Comparison of ENCODE assay signal across 20 cellular contexts in genomic region chr5:4294878-4295277, GRCh38.
DNase-seq lines count a peak whose midpoint lies in the region; ATAC-seq and TF ChIP-seq lines count a peak whose summit lies in the region.
"Had no signal": no experiment of that assay in that cellular context is flagged by ENCODE, and none has a peak within 500 bp of the region (broad histone marks: within the 10 kb centered on the region; RNA-seq: fewer than 3 reads in every experiment).

No MANE protein-coding gene starts in this region.

- intact Hi-C loops in ascending aorta (cut with DNase I), result no loop called here

- TF ChIP-seq CTCF in lung (IDR thresholded peaks at IDR 0.05; ENCODE audit: control extremely low read depth, extremely low read depth), result no peak
- TF ChIP-seq CTCF in ascending aorta (IDR thresholded peaks at IDR 0.05), result no peak

- H3K36me3 ChIP-seq in lung (ENCODE audit: control insufficient read depth in 2 of 2, insufficient read depth in 2 of 2, low read length in 2 of 2), result no peaks in the 10 kb centered on the region
- H3K36me3 ChIP-seq in ascending aorta, result no peaks in the 10 kb centered on the region

- WGBS in lung, 2 donors, result 60 to 79% methylated on average over 9 of the region's 9 CpGs

- no peak overlapping the region for H3K4me3 ChIP-seq in lung
- no peak overlapping the region for H3K4me3 ChIP-seq in ascending aorta
- H3K4me3 ChIP-seq: A549, GM23248, SK-N-MC had no signal

- H3K27me3 ChIP-seq in lung (ENCODE audit: control insufficient read depth, insufficient read depth), result no peaks in the 10 kb centered on the region
- no peaks in the 10 kb centered on the region for H3K27me3 ChIP-seq in ascending aorta

- no peak overlapping the region for H3K27ac ChIP-seq in lung (ENCODE audit: low read depth in 1 of 2, low read length in 1 of 2)
- no peak overlapping the region for H3K27ac ChIP-seq in ascending aorta
- H3K27ac ChIP-seq: A549, GM23248, RWPE1, SK-N-MC had no signal

- ATAC-seq in lung (ENCODE audit: insufficient read depth, low FRiP score), result no peak
- ATAC-seq: A549 had no signal

- peaks cover 0 to 4% of the 10 kb centered on the region in 2 donors for H3K9me3 ChIP-seq in lung (ENCODE audit: control insufficient read depth in 2 of 2, insufficient read depth in 1 of 2, low read length in 1 of 2)
- H3K9me3 ChIP-seq in ascending aorta, result no peaks in the 10 kb centered on the region
- H3K9me3 ChIP-seq: A549 had no signal

- peak; percentile 67 for DNase-seq in MV-4-11 (lab: John Stamatoyannopoulos, UW)
- DNase-seq in NCI-H82 (lab: John Stamatoyannopoulos, UW), result peak; percentile 75
- peak; percentile 43 for DNase-seq in lung (ENCODE audit: low spot score)
- DNase-seq in GF-D8 (lab: John Stamatoyannopoulos, UW), result no peak
- no peak for DNase-seq in hippocampal formation (lab: John Stamatoyannopoulos, UW)
- DNase-seq in ascending aorta (ENCODE audit: low spot score in 2 of 2), result no peak
- no peak for DNase-seq in stimulated activated naive CD4-positive, alpha-beta T cell treated with Interleukin-2 at 50 U/mL for 16 hours (lab: John Stamatoyannopoulos, UW)
- DNase-seq: DMS79, GM23248, HCEC 1CT, KG1, NCI-H1105, NCI-H146, NCI-H2081, NCI-H446, NCI-H69, SHP77 treated with DMSO at 0.1 percent for 48 hours had no signal

- H3K4me1 ChIP-seq in lung (ENCODE audit: control insufficient read depth in 2 of 2, insufficient read depth in 2 of 2, low read length in 2 of 2) (peaks cover 0 to 2% of the 10 kb centered on the region in 2 donors), ascending aorta (no peaks in the 10 kb centered on the region)
- H3K4me1 ChIP-seq: A549 had no signal

Comparison
In these comparisons a context has a peak if more than half of its experiments do, and no peak if none do; other contexts are left out.
1. DNase-seq: peak in MV-4-11 (single experiment), NCI-H82 (single experiment) and lung (single experiment); none in GF-D8 (single experiment), hippocampal formation (0 of 2), ascending aorta (0 of 2) and stimulated activated naive CD4-positive, alpha-beta T cell treated with Interleukin-2 at 50 U/mL for 16 hours (single experiment).